Comparison of ENCODE assay signal across 8 cellular contexts in the genomic region with DNA sequence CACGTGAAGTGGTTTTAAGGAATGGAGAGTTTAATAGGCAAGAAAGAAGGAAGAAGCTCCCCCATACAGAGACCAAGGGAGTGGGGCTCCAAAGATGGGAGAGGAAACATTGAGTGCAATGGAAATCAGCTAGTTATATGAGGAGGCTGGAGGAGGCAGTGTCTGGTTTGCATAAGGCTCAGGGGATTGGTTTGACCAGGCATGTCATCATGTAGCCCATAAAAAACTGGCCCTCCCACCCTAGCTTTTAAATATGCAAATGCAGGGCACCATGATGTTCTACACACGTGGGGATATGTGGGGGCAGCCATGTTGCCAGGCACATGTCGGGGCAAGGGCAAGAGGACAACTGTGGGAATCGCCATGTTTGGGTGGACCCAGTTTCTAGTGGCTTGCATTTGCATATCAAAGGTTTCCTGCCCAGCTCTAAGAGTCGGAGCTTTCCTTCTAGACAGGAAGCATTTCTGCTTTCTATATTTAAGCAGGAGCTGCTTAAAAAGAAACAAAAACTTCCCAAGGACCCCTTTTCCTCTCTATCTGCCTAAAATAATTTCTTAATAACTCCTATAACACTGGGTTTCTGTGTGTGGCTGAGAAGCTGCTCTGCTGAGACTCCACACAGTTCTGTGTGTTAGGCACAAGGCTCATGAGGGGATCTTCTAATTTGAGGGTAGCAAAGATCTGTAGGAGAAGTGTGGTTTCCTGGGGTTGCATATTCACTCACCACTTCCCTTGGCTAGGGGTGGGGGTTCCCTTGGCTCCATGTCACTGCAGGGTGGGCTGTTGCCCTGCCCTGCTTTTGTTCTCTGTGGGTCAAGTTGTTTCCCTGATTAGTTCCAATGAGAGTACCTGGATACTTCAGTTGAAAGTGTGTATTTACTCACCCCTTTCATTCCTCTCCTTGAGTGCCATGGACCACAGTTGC.
DNase-seq lines count a peak whose midpoint lies in the region; ATAC-seq and TF ChIP-seq lines count a peak whose summit lies in the region.

No MANE protein-coding gene starts in this region.

- no peaks in the 10 kb centered on the region for H3K27me3 Mint-ChIP-seq in dendritic cell treated with granulocyte-macrophage colony-stimulating factor and Interleukin-4, amounts not matched to agents 40 ng/mL and 50 ng/mL, for 4 days
- H3K27me3 Mint-ChIP-seq in HFFc6 (ENCODE audit: insufficient read depth): no peaks in the 10 kb centered on the region

- H3K27ac Mint-ChIP-seq in dendritic cell treated with granulocyte-macrophage colony-stimulating factor and Interleukin-4, amounts not matched to agents 40 ng/mL and 50 ng/mL, for 4 days: peak overlapping the region; percentile 84
- H3K27ac Mint-ChIP-seq in HFFc6: no peak overlapping the region

- DNase-seq in GM12864 (ENCODE audit: low read depth): peak; percentile 53
- DNase-seq in SJCRH30: peak; percentile 11 to 13
- DNase-seq in upper lobe of right lung: no peak
- DNase-seq in tibial artery: no peak
- DNase-seq in HFFc6: no peak
- no peak for DNase-seq in NCI-H774 (lab: John Stamatoyannopoulos, UW)

- H3K4me1 Mint-ChIP-seq in dendritic cell treated with granulocyte-macrophage colony-stimulating factor and Interleukin-4, amounts not matched to agents 40 ng/mL and 50 ng/mL, for 4 days (ENCODE audit: low read depth): peaks cover 47% of the 10 kb centered on the region
- H3K4me1 Mint-ChIP-seq in HFFc6 (ENCODE audit: low read depth): no peaks in the 10 kb centered on the region

- H3K4me1 ChIP-seq in SJCRH30: peaks cover 3% of the 10 kb centered on the region
- H3K4me1 ChIP-seq in upper lobe of right lung: no peaks in the 10 kb centered on the region
- H3K4me1 ChIP-seq in tibial artery: no peaks in the 10 kb centered on the region

- H3K36me3 Mint-ChIP-seq in dendritic cell treated with granulocyte-macrophage colony-stimulating factor and Interleukin-4, amounts not matched to agents 40 ng/mL and 50 ng/mL, for 4 days (ENCODE audit: low read depth): peaks cover 5% of the 10 kb centered on the region
- no peaks in the 10 kb centered on the region for H3K36me3 Mint-ChIP-seq in HFFc6 (ENCODE audit: low read depth)

- peak overlapping the region; percentile 39 for H3K4me3 Mint-ChIP-seq in dendritic cell treated with granulocyte-macrophage colony-stimulating factor and Interleukin-4, amounts not matched to agents 40 ng/mL and 50 ng/mL, for 4 days
- H3K4me3 Mint-ChIP-seq in HFFc6: no peak overlapping the region

- H3K9me3 Mint-ChIP-seq in dendritic cell treated with granulocyte-macrophage colony-stimulating factor and Interleukin-4, amounts not matched to agents 40 ng/mL and 50 ng/mL, for 4 days: peaks cover 9% of the 10 kb centered on the region
- H3K9me3 Mint-ChIP-seq in HFFc6: no peaks in the 10 kb centered on the region

- no peak overlapping the region for H3K4me3 ChIP-seq in GM12864 (ENCODE audit: low read depth, low read length)
- no peak overlapping the region for H3K4me3 ChIP-seq in SJCRH30
- H3K4me3 ChIP-seq in upper lobe of right lung: no peak overlapping the region
- no peak overlapping the region for H3K4me3 ChIP-seq in tibial artery

- intact Hi-C loops in dendritic cell treated with granulocyte-macrophage colony-stimulating factor and Interleukin-4, amounts not matched to agents 40 ng/mL and 50 ng/mL, for 4 days (cut with micrococcal nuclease): no loop called here
- intact Hi-C loops in upper lobe of right lung (cut with DNase I) (no loop called here), tibial artery (cut with DNase I; ENCODE audit: low total_unique reads) (no loop called here)

- no peaks in the 10 kb centered on the region for H3K9me3 ChIP-seq in SJCRH30 (replicated peaks)
- no peaks in the 10 kb centered on the region for H3K9me3 ChIP-seq in upper lobe of right lung
- no peaks in the 10 kb centered on the region for H3K9me3 ChIP-seq in tibial artery

- ATAC-seq in HG02870 (IDR thresholded peaks at IDR 0.05; ENCODE audit: unreplicated experiment): peak; percentile 77
- ATAC-seq in upper lobe of right lung: no peak

- TF ChIP-seq CTCF in GM12864 (IDR thresholded peaks at IDR 0.05; ENCODE audit: low read depth, low read length, missing control alignments) (no peak), upper lobe of right lung (IDR thresholded peaks at IDR 0.05) (no peak), tibial artery (IDR thresholded peaks at IDR 0.05) (no peak), HFFc6 (IDR thresholded peaks at IDR 0.05) (no peak)

- H3K27me3 ChIP-seq in SJCRH30: no peaks in the 10 kb centered on the region
- no peaks in the 10 kb centered on the region for H3K27me3 ChIP-seq in upper lobe of right lung
- no peaks in the 10 kb centered on the region for H3K27me3 ChIP-seq in tibial artery

- H3K27ac ChIP-seq in SJCRH30 (no peak overlapping the region), upper lobe of right lung (no peak overlapping the region), tibial artery (no peak overlapping the region)

- H3K36me3 ChIP-seq in SJCRH30 (no peaks in the 10 kb centered on the region), upper lobe of right lung (no peaks in the 10 kb centered on the region), tibial artery (no peaks in the 10 kb centered on the region)

Comparison
In these comparisons a context has a peak if more than half of its experiments do, and no peak if none do; other contexts are left out.
1. DNase-seq: peak in GM12864 (single experiment) and SJCRH30 (2 of 2); none in upper lobe of right lung (single experiment), tibial artery (0 of 2), HFFc6 (single experiment) and NCI-H774 (single experiment).